ENCODE assay signal across 23 cellular contexts in genomic region chr20:62567246-62568044, GRCh38.
"Had no signal": no experiment of that assay in that cellular context is flagged by ENCODE, and none has a peak within 500 bp of the region (broad histone marks: within the 10 kb centered on the region; RNA-seq: fewer than 3 reads in every experiment).

No MANE protein-coding gene starts in this region.

- H3K9me3 ChIP-seq: left lung, pancreas, sigmoid colon, thoracic aorta, vagina had no signal

- H3K27ac ChIP-seq: left lung, pancreas, thoracic aorta, vagina had no signal

- H3K9me3 Mint-ChIP-seq: activated CD4-positive, alpha-beta memory T cell treated with anti-CD3 and anti-CD28 coated beads for 36 hours; activated naive CD4-positive, alpha-beta T cell treated with anti-CD3 and anti-CD28 coated beads for 36 hours; activated T-cell treated with anti-CD3 and anti-CD28 coated beads, Interleukin-2, amount 50 U/mL, for 72 hours; natural killer cell treated with Interleukin-12 subunit alpha and Interleukin-12 subunit beta and Interleukin-15 and Interleukin-18, amount 100 ng/mL, for 72 hours; type B pancreatic cell had no signal

- H3K27ac Mint-ChIP-seq: activated CD4-positive, alpha-beta memory T cell treated with anti-CD3 and anti-CD28 coated beads for 36 hours; activated naive CD4-positive, alpha-beta T cell treated with anti-CD3 and anti-CD28 coated beads for 36 hours; activated T-cell treated with anti-CD3 and anti-CD28 coated beads, Interleukin-2, amount 50 U/mL, for 72 hours; natural killer cell treated with Interleukin-12 subunit alpha and Interleukin-12 subunit beta and Interleukin-15 and Interleukin-18, amount 100 ng/mL, for 72 hours; type B pancreatic cell had no signal

- H3K27me3 Mint-ChIP-seq: natural killer cell treated with Interleukin-12 subunit alpha and Interleukin-12 subunit beta and Interleukin-15 and Interleukin-18, amount 100 ng/mL, for 72 hours had no signal

- H3K4me3 Mint-ChIP-seq: activated CD4-positive, alpha-beta memory T cell treated with anti-CD3 and anti-CD28 coated beads for 36 hours; activated naive CD4-positive, alpha-beta T cell treated with anti-CD3 and anti-CD28 coated beads for 36 hours; activated T-cell treated with anti-CD3 and anti-CD28 coated beads, Interleukin-2, amount 50 U/mL, for 72 hours; natural killer cell treated with Interleukin-12 subunit alpha and Interleukin-12 subunit beta and Interleukin-15 and Interleukin-18, amount 100 ng/mL, for 72 hours; type B pancreatic cell had no signal

- H3K4me1 ChIP-seq: left lung, pancreas, vagina had no signal

- H3K36me3 Mint-ChIP-seq: activated CD4-positive, alpha-beta memory T cell treated with anti-CD3 and anti-CD28 coated beads for 36 hours; brain; natural killer cell treated with Interleukin-12 subunit alpha and Interleukin-12 subunit beta and Interleukin-15 and Interleukin-18, amount 100 ng/mL, for 72 hours; type B pancreatic cell had no signal

- H3K27me3 ChIP-seq: pancreas, sigmoid colon, vagina had no signal

- FAIRE-seq: kidney, pancreas had no signal

- ATAC-seq: activated T-cell treated with anti-CD3 and anti-CD28 coated beads, Interleukin-2, amount 50 U/mL, for 72 hours; left lung; natural killer cell treated with Interleukin-12 subunit alpha and Interleukin-12 subunit beta and Interleukin-15 and Interleukin-18, amount 100 ng/mL, for 72 hours; pancreas had no signal

- H3K36me3 ChIP-seq: left lung, pancreas, thoracic aorta, vagina had no signal

- DNase-seq: activated CD4-positive, alpha-beta memory T cell treated with anti-CD3 and anti-CD28 coated beads for 36 hours; activated CD4-positive, alpha-beta T cell treated with anti-CD3 and anti-CD28 coated beads for 48 hours; activated effector memory CD4-positive, alpha-beta T cell treated with Interleukin-2 at 50 U/mL for 16 hours; activated naive CD4-positive, alpha-beta T cell treated with anti-CD3 and anti-CD28 coated beads for 36 hours; activated T-cell treated with anti-CD3 and anti-CD28 coated beads, Interleukin-2, amount 50 U/mL, for 72 hours; aorta; caudate nucleus; dermis blood vessel endothelial cell; effector CD8-positive, alpha-beta T cell; erythroblast; foreskin fibroblast; kidney; left lung; pancreas; sigmoid colon; stimulated activated CD4-positive, alpha-beta T cell treated with anti-CD3 and anti-CD28 coated beads, Interleukin-4, amount 100 ng/mL, for 1 hour; stimulated activated naive CD4-positive, alpha-beta T cell treated with Interleukin-2 at 50 U/mL for 16 hours; T1000 had no signal

- H3K4me3 ChIP-seq: left lung, pancreas, sigmoid colon, thoracic aorta, vagina had no signal
